15 cellular contexts compared by ENCODE assay signal in genomic region chr7:28112883-28113540, GRCh38.
A peak's percentile ranks its signal among the peaks of the same experiment; 100 is the strongest.
DNase-seq lines count a peak whose midpoint lies in the region; ATAC-seq and TF ChIP-seq lines count a peak whose summit lies in the region.
"Had no signal": no experiment of that assay in that cellular context is flagged by ENCODE, and none has a peak within 500 bp of the region (broad histone marks: within the 10 kb centered on the region; RNA-seq: fewer than 3 reads in every experiment).

No MANE protein-coding gene starts in this region.

- DNase-seq in HuH-7 (ENCODE audit: low spot score) (peak; percentile 16), SKM-1 (lab: John Stamatoyannopoulos, UW; ENCODE audit: unreplicated experiment) (peak; percentile 55), heart left ventricle (peak in 1 of 5 donors; percentile 45), sigmoid colon (peak; percentile 74), NCI-H128 (lab: John Stamatoyannopoulos, UW; ENCODE audit: unreplicated experiment) (no peak), cortex of kidney (lab: John Stamatoyannopoulos, UW) (no peak)
- DNase-seq in stimulated activated CD4-positive, alpha-beta T cell treated with anti-CD3 and anti-CD28 coated beads, Interleukin-1b, Interleukin-23, amount 100 ng/mL, for 48 hours, result no peak
- DNase-seq: activated CD8-positive, alpha-beta T cell treated with anti-CD3 and anti-CD28 coated beads, Interleukin-2, amount 10 ng/mL, durations not matched to agents 7 days and 5 days; EL; NCI-H2227 treated with DMSO at 0.1 percent for 48 hours; stimulated activated naive CD4-positive, alpha-beta T cell treated with Interleukin-2 at 50 U/mL for 16 hours had no signal

- no peaks in the 10 kb centered on the region for H3K36me3 ChIP-seq in heart left ventricle
- H3K36me3 ChIP-seq in sigmoid colon, result no peaks in the 10 kb centered on the region

- H3K9me3 ChIP-seq in heart left ventricle (no peaks in the 10 kb centered on the region), sigmoid colon (no peaks in the 10 kb centered on the region)

- H3K4me1 ChIP-seq in heart left ventricle, result peaks cover 0 to 32% (median 17%) of the 10 kb centered on the region in 12 donors
- peaks cover 0 to 62% (median 41%) of the 10 kb centered on the region in 4 donors for H3K4me1 ChIP-seq in sigmoid colon

- TF ChIP-seq CTCF in heart left ventricle (IDR thresholded peaks at IDR 0.05), result no peak
- TF ChIP-seq CTCF in sigmoid colon (IDR thresholded peaks at IDR 0.05), result no peak

- peak in 3 of 4 donors; percentile 17 to 52 (median 23) for ATAC-seq in heart left ventricle
- no peak for ATAC-seq in GM18873 (IDR thresholded peaks at IDR 0.05; ENCODE audit: low FRiP score, unreplicated experiment)
- ATAC-seq: activated CD8-positive, alpha-beta T cell treated with anti-CD3 and anti-CD28 coated beads, Interleukin-2, amount 10 ng/mL, durations not matched to agents 7 days and 5 days; esophagus mucosa; GM23338 had no signal

- intact Hi-C loops in heart left ventricle (cut with DNase I) (no loop called here), sigmoid colon (cut with DNase I) (no loop called here)

- H3K27me3 ChIP-seq in heart left ventricle (no peaks in the 10 kb centered on the region), sigmoid colon (no peaks in the 10 kb centered on the region)

- WGBS in heart left ventricle, 4 donors, result 71 to 87% (median 78%) methylated on average over 14 of the region's 14 CpGs
- whole genome bisulfite sequencing in sigmoid colon, 2 donors, result 87 to 89% methylated on average over 14 of the region's 14 CpGs

- H3K27ac ChIP-seq in heart left ventricle (peak overlapping the region in 1 of 12 donors; percentile 49), sigmoid colon (peak overlapping the region; percentile 10 to 53 (median 34))
- H3K27ac ChIP-seq: C4-2B had no signal

- H3K4me3 ChIP-seq in heart left ventricle (no peak overlapping the region), sigmoid colon (no peak overlapping the region)
- H3K4me3 ChIP-seq: GM23338 had no signal

- TF ChIP-seq EP300 in sigmoid colon (IDR thresholded peaks at IDR 0.05), result no peak

- TF ChIP-seq POLR2A in heart left ventricle (IDR thresholded peaks at IDR 0.05) (no peak), sigmoid colon (IDR thresholded peaks at IDR 0.05) (no peak)

Comparison
In these comparisons a context has a peak if more than half of its experiments do, and no peak if none do; other contexts are left out.
1. DNase-seq: peak in HuH-7 (single experiment), SKM-1 (single experiment) and sigmoid colon (single experiment); none in NCI-H128 (single experiment), stimulated activated CD4-positive, alpha-beta T cell treated with anti-CD3 and anti-CD28 coated beads, Interleukin-1b, Interleukin-23, amount 100 ng/mL, for 48 hours (single experiment) and cortex of kidney (single experiment).